In the genomic region with DNA sequence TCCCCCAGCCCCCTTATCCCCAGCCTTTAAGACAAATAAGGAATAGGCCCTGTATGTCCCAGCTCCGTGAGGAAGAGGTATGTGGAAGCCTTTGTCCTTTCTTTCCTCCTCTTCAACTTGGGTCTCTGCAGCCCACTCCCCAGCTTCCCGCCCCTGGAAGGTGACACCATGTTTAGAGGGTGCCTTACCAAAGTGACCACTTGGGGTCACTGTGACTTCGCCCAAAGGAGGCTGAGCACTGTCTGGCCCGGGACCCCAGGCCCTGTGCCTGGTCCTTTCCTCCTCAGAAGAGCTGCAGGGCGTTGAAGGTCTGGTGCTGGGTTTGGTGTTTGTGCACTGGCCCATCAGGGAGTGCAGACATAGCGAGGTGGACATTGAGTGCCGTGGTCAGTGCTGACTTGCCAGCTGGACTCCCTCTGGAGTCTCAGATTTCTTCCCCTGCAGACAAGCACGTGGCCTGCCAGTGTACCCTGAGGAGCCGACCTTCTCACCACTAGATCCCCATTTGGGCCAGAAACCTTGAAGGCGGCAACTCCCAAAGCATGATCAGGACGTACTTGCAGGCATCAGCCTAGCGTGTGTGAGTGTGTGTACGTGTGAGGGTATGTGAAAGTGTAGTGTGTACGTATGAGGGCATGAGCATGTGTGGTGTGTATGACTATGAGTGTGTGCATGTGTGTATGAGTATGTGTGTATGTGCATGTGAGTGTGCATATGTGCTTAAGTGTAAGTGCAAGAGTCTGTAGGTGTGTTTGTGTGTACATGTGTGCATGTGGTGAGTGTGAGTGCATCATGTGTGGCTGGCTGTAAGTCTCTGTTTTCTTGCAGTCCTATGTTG, we compare ENCODE assay signal across 8 cellular contexts.
DNase-seq lines count a peak whose midpoint lies in the region; ATAC-seq and TF ChIP-seq lines count a peak whose summit lies in the region.

No MANE protein-coding gene starts in this region.

- H3K9me3 ChIP-seq in WERI-Rb-1 (ENCODE audit: severe bottlenecking) (no peaks in the 10 kb centered on the region), heart right ventricle (no peaks in the 10 kb centered on the region), spleen (no peaks in the 10 kb centered on the region)

- TF ChIP-seq POLR2A in spleen (IDR thresholded peaks at IDR 0.05), result no peak

- H3K4me1 ChIP-seq in heart right ventricle, result peaks cover 0 to 4% (median 0%) of the 10 kb centered on the region in 9 donors
- no peaks in the 10 kb centered on the region for H3K4me1 ChIP-seq in spleen

- 46 to 53% methylated on average over 14 of the region's 14 CpGs for WGBS in heart right ventricle, 2 donors
- WGBS in spleen, 5 donors, result 56 to 64% (median 60%) methylated on average over 14 of the region's 14 CpGs

- peak in 6 of 8 donors; percentile 52 to 75 (median 62) for ATAC-seq in heart right ventricle

- TF ChIP-seq CTCF in 22Rv1 (IDR thresholded peaks at IDR 0.05) (peak; percentile 80), HL-60 (IDR thresholded peaks at IDR 0.05; ENCODE audit: insufficient read depth, low read length) (peak; percentile 51), WERI-Rb-1 (IDR thresholded peaks at IDR 0.05; ENCODE audit: low read depth, low read length) (peak; percentile 98), heart right ventricle (IDR thresholded peaks at IDR 0.05) (peak; percentile 46 to 77 (median 69)), spleen (IDR thresholded peaks at IDR 0.05 in 8 of 11, conservative IDR thresholded peaks at IDR 0.05 in 3 of 11) (peak in 9 of 11 experiments; percentile 7 to 62 (median 52))

- H3K4me3 ChIP-seq in HL-60 (replicated peaks; ENCODE audit: insufficient read depth, low read length) (no peak overlapping the region), WERI-Rb-1 (ENCODE audit: low read depth, low read length) (no peak overlapping the region), heart right ventricle (no peak overlapping the region), spleen (no peak overlapping the region)

- peak; percentile 10 for DNase-seq in EH (ENCODE audit: low read depth)
- peak; percentile 5 to 7 for DNase-seq in HL-60 (ENCODE audit: low read depth in 1 of 2, low spot score in 1 of 2)
- DNase-seq in WERI-Rb-1, result peak; percentile 66
- DNase-seq in heart right ventricle, result no peak
- DNase-seq in spleen, result no peak
- DNase-seq in NK-92 treated with Interleukin-12 subunit alpha and Interleukin-12 subunit beta, amount 100 ng/mL, for 24 hours (lab: John Stamatoyannopoulos, UW), result no peak
- no peak for DNase-seq in middle frontal gyrus (ENCODE audit: extremely low spot score, low spot score)

- H3K36me3 ChIP-seq in WERI-Rb-1 (no peaks in the 10 kb centered on the region), heart right ventricle (no peaks in the 10 kb centered on the region), spleen (no peaks in the 10 kb centered on the region)

- intact Hi-C loops in heart right ventricle (cut with DNase I), result loop anchor here in 9 of 10 donors (2.0 to 10.0 kb wide), 4 partner anchors 513 to 701 kb away; no protein-coding TSS in a partner anchor
- intact Hi-C loops in spleen (cut with DNase I; ENCODE audit: low total_unique reads), result loop anchor here (10.0 kb wide), 2 partner anchors 701 to 1321 kb away; no protein-coding TSS in a partner anchor

- H3K27me3 ChIP-seq in HL-60 (ENCODE audit: insufficient read depth, poor library complexity, severe bottlenecking) (peaks cover 2% of the 10 kb centered on the region), WERI-Rb-1 (ENCODE audit: insufficient read depth, low read depth, severe bottlenecking) (no peaks in the 10 kb centered on the region), heart right ventricle (peaks cover 0 to 13% (median 0%) of the 10 kb centered on the region in 7 donors), spleen (replicated peaks in 1 of 7) (peaks cover 0 to 4% (median 0%) of the 10 kb centered on the region in 7 donors)

- H3K27ac ChIP-seq in 22Rv1 (no peak overlapping the region), HL-60 (replicated peaks) (no peak overlapping the region), WERI-Rb-1 (no peak overlapping the region), heart right ventricle (no peak overlapping the region), spleen (no peak overlapping the region)

Comparison
In these comparisons a context has a peak if more than half of its experiments do, and no peak if none do; other contexts are left out.
1. DNase-seq: peak in EH (single experiment), HL-60 (2 of 2) and WERI-Rb-1 (single experiment); none in heart right ventricle (0 of 2), spleen (single experiment), NK-92 treated with Interleukin-12 subunit alpha and Interleukin-12 subunit beta, amount 100 ng/mL, for 24 hours (single experiment) and middle frontal gyrus (single experiment).
2. Peak in every context shown above with its lines, with median percentiles within 50 percentile points of each other: CTCF ChIP-seq.